1 cellular context compared by ENCODE assay signal in genomic region chr15:85330941-85331588, GRCh38.
TF ChIP-seq lines count a peak whose summit lies in the region.

No MANE protein-coding gene starts in this region.

TF ChIP-seq in HepG2, 621 proteins besides CTCF, POLR2A, EP300 and RAD21 (continued from another document and continues in another):
- TF ChIP-seq AFF4 (CRISPR knock-in tag; IDR thresholded peaks at IDR 0.05) = no peak
- TF ChIP-seq ELF4 (CRISPR knock-in tag; IDR thresholded peaks at IDR 0.05; ENCODE audit: borderline replicate concordance) = no peak
- no peak for TF ChIP-seq HMG20B (CRISPR knock-in tag; conservative IDR thresholded peaks at IDR 0.05)
- no peak for TF ChIP-seq NR2F1 (CRISPR knock-in tag; IDR thresholded peaks at IDR 0.05)
- peak; percentile 90 for TF ChIP-seq ZNF292 (CRISPR knock-in tag; IDR thresholded peaks at IDR 0.05; ENCODE audit: borderline replicate concordance, low read depth)
- TF ChIP-seq TERF1 (CRISPR knock-in tag; IDR thresholded peaks at IDR 0.05) = no peak
- TF ChIP-seq ZFP82 (CRISPR knock-in tag; IDR thresholded peaks at IDR 0.05; ENCODE audit: borderline replicate concordance) = no peak
- no peak for TF ChIP-seq ZMAT5 (CRISPR knock-in tag; IDR thresholded peaks at IDR 0.05; ENCODE audit: borderline replicate concordance, low read depth)
- no peak for TF ChIP-seq ZSCAN5A (CRISPR knock-in tag; IDR thresholded peaks at IDR 0.05; ENCODE audit: borderline replicate concordance)
- no peak for TF ChIP-seq ARNT (IDR thresholded peaks at IDR 0.05)
- peak; percentile 67; the same call in 1 of the 2 replicates for TF ChIP-seq ZBTB42 (CRISPR knock-in tag; IDR thresholded peaks at IDR 0.05)
- no peak for TF ChIP-seq LRRFIP1 (CRISPR knock-in tag; conservative IDR thresholded peaks at IDR 0.05)
- TF ChIP-seq U2AF1 (optimal IDR thresholded peaks at IDR 0.05; ENCODE audit: low read depth, low read length) = no peak
- peak; percentile 36; the same call in 1 of the 2 replicates for TF ChIP-seq DMAP1 (CRISPR knock-in tag; IDR thresholded peaks at IDR 0.05)
- no peak for TF ChIP-seq LCORL (IDR thresholded peaks at IDR 0.05)
- TF ChIP-seq LCORL (CRISPR knock-in tag; IDR thresholded peaks at IDR 0.05) = no peak; the same call in 1 of the 2 replicates
- TF ChIP-seq ZNF703 (CRISPR knock-in tag; IDR thresholded peaks at IDR 0.05; ENCODE audit: borderline replicate concordance) = no peak
- TF ChIP-seq HNRNPK (IDR thresholded peaks at IDR 0.05; ENCODE audit: low read depth, low read length, poor library complexity, severe bottlenecking) = no peak
- no peak for TF ChIP-seq ESRRA (CRISPR knock-in tag; IDR thresholded peaks at IDR 0.05; ENCODE audit: low read depth)
- TF ChIP-seq ZNF121 (CRISPR knock-in tag; IDR thresholded peaks at IDR 0.05) = peak; percentile 74
- TF ChIP-seq TAF15 (IDR thresholded peaks at IDR 0.05; ENCODE audit: low read depth, low read length, poor library complexity, severe bottlenecking) = no peak
- peak; percentile 25; the same call in 1 of the 2 replicates for TF ChIP-seq TFDP1 (CRISPR knock-in tag; IDR thresholded peaks at IDR 0.05; ENCODE audit: borderline replicate concordance)
- no peak for TF ChIP-seq MXD4 (CRISPR knock-in tag; IDR thresholded peaks at IDR 0.05)
- TF ChIP-seq BCL3 (CRISPR knock-in tag; IDR thresholded peaks at IDR 0.05) = no peak
- TF ChIP-seq TARDBP (CRISPR knock-in tag; IDR thresholded peaks at IDR 0.05) = peak; percentile 30; the same call in 1 of the 2 replicates
- TF ChIP-seq NFIB (CRISPR knock-in tag; IDR thresholded peaks at IDR 0.05; ENCODE audit: borderline replicate concordance) = no peak
- TF ChIP-seq SKIL (CRISPR knock-in tag; IDR thresholded peaks at IDR 0.05; ENCODE audit: borderline replicate concordance) = no peak
- no peak for TF ChIP-seq HMGA1 (CRISPR knock-in tag; conservative IDR thresholded peaks at IDR 0.05)
- TF ChIP-seq ZNF768 (CRISPR knock-in tag; IDR thresholded peaks at IDR 0.05) = peak; percentile 55; the same call in 1 of the 2 replicates
- no peak for TF ChIP-seq KLF12 (CRISPR knock-in tag; IDR thresholded peaks at IDR 0.05; ENCODE audit: borderline replicate concordance)
- TF ChIP-seq ZNF326 (CRISPR knock-in tag; IDR thresholded peaks at IDR 0.05; ENCODE audit: borderline replicate concordance) = no peak
- TF ChIP-seq FIP1L1 (IDR thresholded peaks at IDR 0.05; ENCODE audit: borderline replicate concordance, insufficient read depth, low read depth, low read length) = no peak
- no peak for TF ChIP-seq ZNF773 (CRISPR knock-in tag; IDR thresholded peaks at IDR 0.05; ENCODE audit: borderline replicate concordance)
- no peak for TF ChIP-seq EED (CRISPR knock-in tag; IDR thresholded peaks at IDR 0.05)
- TF ChIP-seq EZH2 (conservative IDR thresholded peaks at IDR 0.05; ENCODE audit: low read depth, low read length) = no peak
- no peak for TF ChIP-seq CBX2 (IDR thresholded peaks at IDR 0.05; ENCODE audit: low read depth, low read length)
- 0 out of 2 replicates have a peak, but pooled peaks have one; percentile 39 for TF ChIP-seq CBX2 (CRISPR knock-in tag; IDR thresholded peaks at IDR 0.05; ENCODE audit: low read depth)
- no peak; the same call in 1 of the 2 replicates for TF ChIP-seq RXRA (CRISPR knock-in tag; IDR thresholded peaks at IDR 0.05)
- no peak for TF ChIP-seq DBP (CRISPR knock-in tag; IDR thresholded peaks at IDR 0.05; ENCODE audit: not compliant biosample characterization)
- TF ChIP-seq ETV5 (CRISPR knock-in tag; IDR thresholded peaks at IDR 0.05; ENCODE audit: borderline replicate concordance) = peak; percentile 86
- TF ChIP-seq MAFF (IDR thresholded peaks at IDR 0.05; ENCODE audit: low read depth, low read length) = peak; percentile 50
- no peak for TF ChIP-seq NBN (conservative IDR thresholded peaks at IDR 0.05)
- TF ChIP-seq ZNF331 (CRISPR knock-in tag; IDR thresholded peaks at IDR 0.05) = peak; percentile 16; the same call in 1 of the 2 replicates
- no peak for TF ChIP-seq SPEN (CRISPR knock-in tag; IDR thresholded peaks at IDR 0.05; ENCODE audit: low read depth)
- TF ChIP-seq ZNF775 (CRISPR knock-in tag; IDR thresholded peaks at IDR 0.05; ENCODE audit: borderline replicate concordance) = no peak
- TF ChIP-seq PHF21A (CRISPR knock-in tag; IDR thresholded peaks at IDR 0.05) = peak; percentile 62; the same call in 1 of the 2 replicates
- no peak for TF ChIP-seq KAT7 (CRISPR knock-in tag; IDR thresholded peaks at IDR 0.05; ENCODE audit: borderline replicate concordance)
- TF ChIP-seq PTBP1 (IDR thresholded peaks at IDR 0.05; ENCODE audit: low read depth, low read length, poor library complexity, severe bottlenecking) = no peak
- no peak for TF ChIP-seq ZNF878 (CRISPR knock-in tag; IDR thresholded peaks at IDR 0.05)
- TF ChIP-seq RFX1 (IDR thresholded peaks at IDR 0.05) = no peak
- no peak for TF ChIP-seq CAMTA2 (CRISPR knock-in tag; IDR thresholded peaks at IDR 0.05; ENCODE audit: borderline replicate concordance)
- no peak; the same call in 1 of the 2 replicates for TF ChIP-seq TSC22D2 (CRISPR knock-in tag; IDR thresholded peaks at IDR 0.05; ENCODE audit: borderline replicate concordance)
- TF ChIP-seq ZFAT (CRISPR knock-in tag; conservative IDR thresholded peaks at IDR 0.05) = 0 out of 2 replicates have a peak, but pooled peaks have one; percentile 31
- no peak for TF ChIP-seq ZNF317 (CRISPR knock-in tag; IDR thresholded peaks at IDR 0.05)
- no peak for TF ChIP-seq RBFOX2 (IDR thresholded peaks at IDR 0.05; ENCODE audit: low read depth, low read length)
- peak; percentile 72 for TF ChIP-seq ZFX (CRISPR knock-in tag; IDR thresholded peaks at IDR 0.05; ENCODE audit: low read depth)
